ENCODE assay signal across 17 cellular contexts in genomic region chr16:50735629-50736122, GRCh38. TPM values are rescaled to one million over a fixed set of nuclear protein-coding genes. Genes with fewer than 3 reads are reported as not detected.
A peak's percentile ranks its signal among the peaks of the same experiment; 100 is the strongest.
DNase-seq lines count a peak whose midpoint lies in the region; ATAC-seq, FAIRE-seq and TF ChIP-seq lines count a peak whose summit lies in the region.
"Had no signal": no experiment of that assay in that cellular context is flagged by ENCODE, and none has a peak within 500 bp of the region (broad histone marks: within the 10 kb centered on the region; RNA-seq: fewer than 3 reads in every experiment).

No MANE protein-coding gene starts in this region.

- H3K36me3 Mint-ChIP-seq in dendritic cell treated with granulocyte-macrophage colony-stimulating factor and Interleukin-4, amounts not matched to agents 40 ng/mL and 50 ng/mL, for 4 days (ENCODE audit: low read depth), result peaks cover 75% of the 10 kb centered on the region

- H3K9me3 Mint-ChIP-seq in dendritic cell treated with granulocyte-macrophage colony-stimulating factor and Interleukin-4, amounts not matched to agents 40 ng/mL and 50 ng/mL, for 4 days, result no peaks in the 10 kb centered on the region
- H3K9me3 Mint-ChIP-seq: CD8-positive, alpha-beta memory T cell; T-helper 1 cell treated with Interleukin-12 subunit alpha and Interleukin-12 subunit beta and Interleukin-4 antibody, amounts not matched to agents 30 μg/mL and 1 μg/mL, for 36 hours had no signal

- no peak overlapping the region for H3K4me3 Mint-ChIP-seq in dendritic cell treated with granulocyte-macrophage colony-stimulating factor and Interleukin-4, amounts not matched to agents 40 ng/mL and 50 ng/mL, for 4 days
- H3K4me3 Mint-ChIP-seq: activated CD8-positive, alpha-beta memory T cell treated with anti-CD3 and anti-CD28 coated beads, Interleukin-2, amount 10 ng/mL, durations not matched to agents 7 days and 5 days; T-helper 1 cell treated with Interleukin-12 subunit alpha and Interleukin-12 subunit beta and Interleukin-4 antibody, amounts not matched to agents 30 μg/mL and 1 μg/mL, for 36 hours had no signal

- peak; percentile 77 for FAIRE-seq in GM12891 (lab: Jason Lieb, UNC)
- FAIRE-seq: HTR-8/SVneo had no signal

- intact Hi-C loops in dendritic cell treated with granulocyte-macrophage colony-stimulating factor and Interleukin-4, amounts not matched to agents 40 ng/mL and 50 ng/mL, for 4 days (cut with micrococcal nuclease), result no loop called here

- H3K4me1 Mint-ChIP-seq in dendritic cell treated with granulocyte-macrophage colony-stimulating factor and Interleukin-4, amounts not matched to agents 40 ng/mL and 50 ng/mL, for 4 days (ENCODE audit: low read depth), result peaks cover 67% of the 10 kb centered on the region

- no peaks in the 10 kb centered on the region for H3K27me3 Mint-ChIP-seq in dendritic cell treated with granulocyte-macrophage colony-stimulating factor and Interleukin-4, amounts not matched to agents 40 ng/mL and 50 ng/mL, for 4 days
- H3K27me3 Mint-ChIP-seq: activated CD8-positive, alpha-beta memory T cell treated with anti-CD3 and anti-CD28 coated beads, Interleukin-2, amount 10 ng/mL, durations not matched to agents 7 days and 5 days had no signal

- no peak for TF ChIP-seq POLR2A in GM12891 (IDR thresholded peaks at IDR 0.05; ENCODE audit: low read depth, low read length)

- no peak for DNase-seq in GM12891 (ENCODE audit: insufficient read length, low spot score)
- DNase-seq in NCI-H524 treated with DMSO at 0.1 percent for 48 hours (lab: John Stamatoyannopoulos, UW), result no peak
- no peak for DNase-seq in anterior cingulate cortex (lab: John Stamatoyannopoulos, UW)
- DNase-seq: activated CD8-positive, alpha-beta memory T cell treated with anti-CD3 and anti-CD28 coated beads, Interleukin-2, amount 10 ng/mL, durations not matched to agents 7 days and 5 days; amygdala; CD8-positive, alpha-beta memory T cell; GF-D8; NCI-H1048; NCI-H226; right cardiac atrium had no signal

- peak overlapping the region; percentile 31 for H3K27ac Mint-ChIP-seq in dendritic cell treated with granulocyte-macrophage colony-stimulating factor and Interleukin-4, amounts not matched to agents 40 ng/mL and 50 ng/mL, for 4 days
- H3K27ac Mint-ChIP-seq: activated CD8-positive, alpha-beta memory T cell treated with anti-CD3 and anti-CD28 coated beads, Interleukin-2, amount 10 ng/mL, durations not matched to agents 7 days and 5 days; T-helper 1 cell treated with Interleukin-12 subunit alpha and Interleukin-12 subunit beta and Interleukin-4 antibody, amounts not matched to agents 30 μg/mL and 1 μg/mL, for 36 hours had no signal

- ATAC-seq in GM19035 (IDR thresholded peaks at IDR 0.05; ENCODE audit: unreplicated experiment) (peak; percentile 57), HG03045 (IDR thresholded peaks at IDR 0.05; ENCODE audit: unreplicated experiment) (peak; percentile 72), GM21447 (IDR thresholded peaks at IDR 0.05; ENCODE audit: unreplicated experiment) (no peak)
- ATAC-seq: activated CD8-positive, alpha-beta memory T cell treated with anti-CD3 and anti-CD28 coated beads, Interleukin-2, amount 10 ng/mL, durations not matched to agents 7 days and 5 days; Panc1; right cardiac atrium had no signal

TF ChIP-seq in GM12891, 5 proteins besides CTCF, POLR2A, EP300 and RAD21:
- TF ChIP-seq POU2F2 (IDR thresholded peaks at IDR 0.05; ENCODE audit: low read depth, low read length), result no peak
- no peak for TF ChIP-seq TAF1 (IDR thresholded peaks at IDR 0.05; ENCODE audit: low read depth, low read length)

RNA-seq across cellular contexts. Expression of gene CYLD, which starts 6.2 kb away (rescaled TPM):
- 57.1 TPM for polyA plus RNA-seq in GM12891 (2012; ENCODE audit: low read depth, missing spikeins)

RNA-seq across cellular contexts. Expression of gene NOD2, which starts 42.3 kb away (rescaled TPM):
- polyA plus RNA-seq in GM12891 (2012; ENCODE audit: low read depth, missing spikeins), result 9.7 TPM

RNA-seq across cellular contexts. Expression of gene SNX20, which starts 54.6 kb away (rescaled TPM):
- 16.6 TPM for polyA plus RNA-seq in GM12891 (2012; ENCODE audit: low read depth, missing spikeins)
